Comparison of ENCODE assay signal across 13 cellular contexts in the genomic region with DNA sequence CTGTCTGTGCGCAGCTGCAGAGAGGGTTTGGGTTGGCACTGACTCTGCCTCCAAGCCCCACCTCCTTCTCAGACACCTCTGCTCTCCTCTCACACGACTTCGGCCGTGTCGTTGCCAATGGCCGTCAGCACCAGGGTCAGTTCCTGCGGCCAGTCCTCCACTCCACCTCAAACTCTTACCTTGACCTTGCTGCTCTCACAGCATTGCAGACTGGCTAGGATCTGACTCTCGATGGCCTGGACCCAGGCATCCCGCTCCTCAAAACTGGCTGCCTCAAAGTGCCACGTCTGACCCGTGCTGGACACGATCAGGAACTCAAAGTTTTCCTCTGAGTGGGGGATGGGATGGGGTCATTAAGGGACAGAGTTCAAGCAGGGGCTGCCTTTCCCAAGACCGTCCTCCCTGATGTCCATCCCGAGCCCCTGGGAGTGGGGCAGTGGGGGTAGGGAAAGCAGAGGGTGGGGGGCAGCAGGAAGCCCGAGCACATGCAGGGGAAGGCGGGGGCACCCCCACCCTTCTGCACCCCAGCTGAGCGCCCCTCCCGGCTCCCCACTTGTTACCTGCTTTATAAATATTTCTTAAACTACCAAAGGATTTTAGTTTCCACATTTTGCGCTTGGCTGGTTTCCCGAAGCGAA. TPM values are rescaled to one million over a fixed set of nuclear protein-coding genes. Genes with fewer than 3 reads are reported as not detected.
DNase-seq lines count a peak whose midpoint lies in the region; ATAC-seq and TF ChIP-seq lines count a peak whose summit lies in the region.
"Had no signal": no experiment of that assay in that cellular context is flagged by ENCODE, and none has a peak within 500 bp of the region (broad histone marks: within the 10 kb centered on the region; RNA-seq: fewer than 3 reads in every experiment).

No MANE protein-coding gene starts in this region.

- no peak overlapping the region for H3K4me3 ChIP-seq in Panc1 (ENCODE audit: low read depth in 2 of 2, low read length in 2 of 2)
- peak overlapping the region; percentile 79; the same call in 1 of the 2 replicates for H3K4me3 ChIP-seq in iPS-20b (ENCODE audit: low read length)
- no peak overlapping the region for H3K4me3 ChIP-seq in A673 (ENCODE audit: low read depth, low read length, poor library complexity, severe bottlenecking)

- peaks cover 94% of the 10 kb centered on the region for H3K27me3 Mint-ChIP-seq in progenitor cell of endocrine pancreas

- H3K27me3 ChIP-seq in Panc1 (ENCODE audit: control insufficient read depth, insufficient read depth, low read length) (no peaks in the 10 kb centered on the region), iPS-20b (ENCODE audit: insufficient read depth, low read length) (peaks cover 99% of the 10 kb centered on the region), A673 (replicated peaks; ENCODE audit: insufficient read depth, low read depth, low read length, poor library complexity) (no peaks in the 10 kb centered on the region)

- H3K27ac ChIP-seq in Panc1 (ENCODE audit: low read length) = no peak overlapping the region
- H3K27ac ChIP-seq in iPS-20b (ENCODE audit: low read length) = no peak overlapping the region
- H3K27ac ChIP-seq in A673 (ENCODE audit: low read depth, low read length, poor library complexity, severe bottlenecking) = no peak overlapping the region

- intact Hi-C loops in Panc1 (cut with micrococcal nuclease; ENCODE audit: unreplicated experiment) = no loop called here
- intact Hi-C loops in sciatic nerve (cut with DNase I) = no loop called here
- intact Hi-C loops in A673 (cut with micrococcal nuclease; ENCODE audit: unreplicated experiment) = loop anchor here (5.0 kb wide), 1 partner anchor 146 kb away; no protein-coding TSS in a partner anchor

- no peak overlapping the region for H3K27ac Mint-ChIP-seq in progenitor cell of endocrine pancreas

- H3K9me3 ChIP-seq in Panc1 (ENCODE audit: control insufficient read depth, insufficient read depth, low read depth, low read length) (no peaks in the 10 kb centered on the region), iPS-20b (ENCODE audit: insufficient read depth, low read depth, low read length) (no peaks in the 10 kb centered on the region), A673 (ENCODE audit: low read depth, low read length, poor library complexity, severe bottlenecking) (no peaks in the 10 kb centered on the region)
- H3K9me3 ChIP-seq: heart right ventricle, transverse colon had no signal

- DNase-seq in activated CD4-positive, CD25-positive, alpha-beta regulatory T cell treated with anti-CD3 and anti-CD28 coated beads, Interleukin-2, amount 50 U/mL, for 72 hours = peak; percentile 23
- DNase-seq in activated CD4-positive, CD25-positive, alpha-beta regulatory T cell (lab: John Stamatoyannopoulos, UW) = no peak
- DNase-seq in Panc1 (ENCODE audit: low read depth, low spot score) (no peak), progenitor cell of endocrine pancreas (ENCODE audit: low spot score, unreplicated experiment) (peak; percentile 56), sciatic nerve (ENCODE audit: low spot score) (no peak), A673 (ENCODE audit: low spot score) (no peak)
- DNase-seq: DMS79 treated with DMSO at 0.1 percent for 48 hours, NCI-H2107, OCI-M1, transverse colon had no signal

- no peak overlapping the region for H3K9ac ChIP-seq in iPS-20b (ENCODE audit: low read depth, low read length)

- BruUV-seq in Panc1 (replicated peaks; lab: Mats Ljungman, UMichigan) (TSS peak; percentile 76), A673 (replicated peaks; lab: Mats Ljungman, UMichigan) (no TSS peak)

- ATAC-seq in Panc1 (no peak), sciatic nerve (no peak), GM18867 (IDR thresholded peaks at IDR 0.05; ENCODE audit: unreplicated experiment) (no peak)

- no peaks in the 10 kb centered on the region for H3K9me3 Mint-ChIP-seq in progenitor cell of endocrine pancreas (ENCODE audit: low read depth)

- H3K36me3 Mint-ChIP-seq in progenitor cell of endocrine pancreas (ENCODE audit: insufficient read depth) = no peaks in the 10 kb centered on the region

- CTCF ChIA-PET in Panc1 (lab: Charles Lee) (no interaction called here), A673 (lab: Charles Lee) (interaction anchor here (2.4 kb wide), 1 partner anchor 8 kb away, joined by 17 read pairs; no protein-coding TSS in a partner anchor)

- peaks cover 5% of the 10 kb centered on the region for H3K4me1 Mint-ChIP-seq in progenitor cell of endocrine pancreas (ENCODE audit: low read depth)

- H3K36me3 ChIP-seq in Panc1 (ENCODE audit: control insufficient read depth, insufficient read depth, low read length) = no peaks in the 10 kb centered on the region
- H3K36me3 ChIP-seq in iPS-20b (ENCODE audit: insufficient read depth, low read depth, low read length) = no peaks in the 10 kb centered on the region
- H3K36me3 ChIP-seq in A673 (ENCODE audit: insufficient read depth, low read length, poor library complexity, severe bottlenecking) = no peaks in the 10 kb centered on the region
- H3K36me3 ChIP-seq: transverse colon had no signal

- H3K4me1 ChIP-seq in Panc1 (ENCODE audit: control insufficient read depth, insufficient read depth, low read length) (peaks cover 4% of the 10 kb centered on the region; the same call in 1 of the 2 replicates), iPS-20b (ENCODE audit: insufficient read depth, low read length) (peaks cover 5% of the 10 kb centered on the region; the same call in 1 of the 2 replicates), A673 (ENCODE audit: insufficient read depth, low read length, poor library complexity, severe bottlenecking) (peaks cover 7% of the 10 kb centered on the region)

- in situ Hi-C loops in Panc1 (cut with HindIII; ENCODE audit: low pct_unique_long_range_greater_than_20kb, low sequenced_read_pairs) = no loop called here

- no peak overlapping the region for H3K4me3 Mint-ChIP-seq in progenitor cell of endocrine pancreas (ENCODE audit: low read depth)

- TF ChIP-seq CTCF in Panc1 (IDR thresholded peaks at IDR 0.05) (no peak), progenitor cell of endocrine pancreas (IDR thresholded peaks at IDR 0.05; ENCODE audit: unreplicated experiment) (no peak), A673 (conservative IDR thresholded peaks at IDR 0.05; ENCODE audit: low read depth, low read length) (no peak)

- POLR2A ChIA-PET in Panc1 (lab: Charles Lee) = no interaction called here
- POLR2A ChIA-PET in A673 (lab: Charles Lee; ENCODE audit: low non-redundant PET) = no interaction called here

RNA-seq across cellular contexts. Expression of gene AGAP2, which starts 10.7 kb away (rescaled TPM):
- 0.49 TPM for total RNA-seq in Panc1 (2021; ENCODE audit: unreplicated experiment)
- 1.2 TPM for polyA plus RNA-seq in Panc1 (2012; ENCODE audit: insufficient read length)
- 0.29 TPM in 2 replicates for total RNA-seq in progenitor cell of endocrine pancreas
- total RNA-seq in sciatic nerve = 4.0 TPM
- 4.0 and 6.6 TPM in 2 replicates for total RNA-seq in A673 (2021)

RNA-seq across cellular contexts. Expression of gene TSPAN31, which starts 17.0 kb away (rescaled TPM):
- total RNA-seq in Panc1 (2021; ENCODE audit: unreplicated experiment) (17.5 TPM), progenitor cell of endocrine pancreas (24.2 and 31.3 TPM in 2 replicates), sciatic nerve (37.1 TPM), A673 (2021) (8.9 and 24.6 TPM in 2 replicates)
- 16.4 TPM for polyA plus RNA-seq in Panc1 (2012; ENCODE audit: insufficient read length)

RNA-seq across cellular contexts. Expression of gene CDK4, which starts 24.2 kb away (rescaled TPM):
- total RNA-seq in Panc1 (2021; ENCODE audit: unreplicated experiment) = 201 TPM
- polyA plus RNA-seq in Panc1 (2012; ENCODE audit: insufficient read length) = 205 TPM
- total RNA-seq in progenitor cell of endocrine pancreas = 194 and 208 TPM in 2 replicates
- total RNA-seq in sciatic nerve = 54.0 TPM
- total RNA-seq in A673 (2021) = 216 and 247 TPM in 2 replicates

RNA-seq across cellular contexts. Expression of gene MARCHF9, which starts 27.0 kb away (rescaled TPM):
- 2.3 TPM for total RNA-seq in Panc1 (2021; ENCODE audit: unreplicated experiment)
- 1.7 TPM for polyA plus RNA-seq in Panc1 (2012; ENCODE audit: insufficient read length)
- total RNA-seq in progenitor cell of endocrine pancreas = 33.8 and 34.3 TPM in 2 replicates
- 10.6 TPM for total RNA-seq in sciatic nerve
- total RNA-seq in A673 (2021) = 19.8 and 23.6 TPM in 2 replicates

RNA-seq across cellular contexts. Expression of gene OS9, which starts 33.9 kb away (rescaled TPM):
- total RNA-seq in Panc1 (2021; ENCODE audit: unreplicated experiment) (186 TPM), progenitor cell of endocrine pancreas (197 and 204 TPM in 2 replicates), sciatic nerve (230 TPM), A673 (2021) (142 and 161 TPM in 2 replicates)
- polyA plus RNA-seq in Panc1 (2012; ENCODE audit: insufficient read length) = 204 TPM

Comparison
In these comparisons a context has a peak if more than half of its experiments do, and no peak if none do; other contexts are left out.
1. DNase-seq: peak in activated CD4-positive, CD25-positive, alpha-beta regulatory T cell treated with anti-CD3 and anti-CD28 coated beads, Interleukin-2, amount 50 U/mL, for 72 hours (single experiment) and progenitor cell of endocrine pancreas (single experiment); none in activated CD4-positive, CD25-positive, alpha-beta regulatory T cell (0 of 4), Panc1 (single experiment), sciatic nerve (single experiment) and A673 (single experiment).